ENCODE assay signal across 8 cellular contexts in genomic region chr12:50597200-50598195, GRCh38.
DNase-seq lines count a peak whose midpoint lies in the region; ATAC-seq and TF ChIP-seq lines count a peak whose summit lies in the region.

No MANE protein-coding gene starts in this region.

- peaks cover 2% of the 10 kb centered on the region for H3K36me3 Mint-ChIP-seq in T-helper 17 cell (ENCODE audit: low read depth)
- peaks cover 20% of the 10 kb centered on the region for H3K36me3 Mint-ChIP-seq in stimulated activated naive CD8-positive, alpha-beta T cell treated with anti-CD3 and anti-CD28 coated beads, Interleukin-15, Interleukin-2, amounts not matched to agents 100 ng/mL and 50 ng/mL, for 24 hours (ENCODE audit: low read depth)

- WGBS in mesenchymal stem cell, result 45% methylated on average over 7 of the region's 9 CpGs

- H2BK12ac ChIP-seq in mesenchymal stem cell (ENCODE audit: low read length in 2 of 2), result peak overlapping the region in 1 of 2 experiments; percentile 18

- H2BK5ac ChIP-seq in mesenchymal stem cell (ENCODE audit: low read depth, low read length, poor library complexity, severe bottlenecking), result no peak overlapping the region

- no peaks in the 10 kb centered on the region for H3K36me3 ChIP-seq in mesenchymal stem cell (ENCODE audit: control insufficient read depth in 1 of 2, insufficient read depth in 2 of 2, low read depth in 1 of 2, low read length in 2 of 2)

- H4K91ac ChIP-seq in mesenchymal stem cell (ENCODE audit: low read length), result no peak overlapping the region

- no peaks in the 10 kb centered on the region for H3K4me1 ChIP-seq in mesenchymal stem cell (ENCODE audit: control insufficient read depth, insufficient read depth, low read depth, low read length)

- no peaks in the 10 kb centered on the region for H3K9me3 Mint-ChIP-seq in stimulated activated naive CD8-positive, alpha-beta T cell treated with anti-CD3 and anti-CD28 coated beads, Interleukin-15, Interleukin-2, amounts not matched to agents 100 ng/mL and 50 ng/mL, for 24 hours

- peaks cover 31% of the 10 kb centered on the region for H3K4me1 Mint-ChIP-seq in T-helper 17 cell
- peaks cover 57% of the 10 kb centered on the region for H3K4me1 Mint-ChIP-seq in stimulated activated naive CD8-positive, alpha-beta T cell treated with anti-CD3 and anti-CD28 coated beads, Interleukin-15, Interleukin-2, amounts not matched to agents 100 ng/mL and 50 ng/mL, for 24 hours (ENCODE audit: low read depth)

- ATAC-seq in GM18907 (IDR thresholded peaks at IDR 0.05; ENCODE audit: unreplicated experiment), result peak; percentile 87
- ATAC-seq in HG03108 (IDR thresholded peaks at IDR 0.05; ENCODE audit: unreplicated experiment), result peak; percentile 92
- ATAC-seq in T-helper 17 cell, result peak; percentile 84

- no peak overlapping the region for H4K8ac ChIP-seq in mesenchymal stem cell (ENCODE audit: low read length)

- H3K9me3 ChIP-seq in T-helper 17 cell (ENCODE audit: control insufficient read depth, low read length, poor library complexity, severe bottlenecking) (no peaks in the 10 kb centered on the region), mesenchymal stem cell (ENCODE audit: control insufficient read depth, low read length) (no peaks in the 10 kb centered on the region)

- no peak overlapping the region for H2AFZ ChIP-seq in mesenchymal stem cell (ENCODE audit: low read depth, low read length)

- peak overlapping the region; percentile 52 for H3K4me3 Mint-ChIP-seq in T-helper 17 cell
- H3K4me3 Mint-ChIP-seq in stimulated activated naive CD8-positive, alpha-beta T cell treated with anti-CD3 and anti-CD28 coated beads, Interleukin-15, Interleukin-2, amounts not matched to agents 100 ng/mL and 50 ng/mL, for 24 hours, result peak overlapping the region; percentile 74

- H3K4me3 ChIP-seq in astrocyte of the cerebellum (ENCODE audit: low read depth, low read length) (no peak overlapping the region), mesenchymal stem cell (ENCODE audit: insufficient read depth in 1 of 2, low read depth in 1 of 2, low read length in 2 of 2) (peak overlapping the region in 1 of 2 experiments; percentile 31)

- in situ Hi-C loops in astrocyte of the cerebellum (cut with HindIII; ENCODE audit: low sequenced_read_pairs), result no loop called here

- no peaks in the 10 kb centered on the region for H3K27me3 ChIP-seq in mesenchymal stem cell (ENCODE audit: control insufficient read depth in 1 of 2, insufficient read depth in 1 of 2, low read length in 2 of 2)

- H3K27me3 Mint-ChIP-seq in T-helper 17 cell, result no peaks in the 10 kb centered on the region
- H3K27me3 Mint-ChIP-seq in stimulated activated naive CD8-positive, alpha-beta T cell treated with anti-CD3 and anti-CD28 coated beads, Interleukin-15, Interleukin-2, amounts not matched to agents 100 ng/mL and 50 ng/mL, for 24 hours, result no peaks in the 10 kb centered on the region

- TF ChIP-seq CTCF in astrocyte of the cerebellum (IDR thresholded peaks at IDR 0.05; ENCODE audit: low read depth, low read length, missing control alignments), result peak; percentile 15

- H2BK120ac ChIP-seq in mesenchymal stem cell (ENCODE audit: low read depth, low read length), result no peak overlapping the region

- H3K23ac ChIP-seq in mesenchymal stem cell (ENCODE audit: low read length in 2 of 2), result no peak overlapping the region

- peak overlapping the region; percentile 34 for H3K27ac Mint-ChIP-seq in T-helper 17 cell
- H3K27ac Mint-ChIP-seq in stimulated activated naive CD8-positive, alpha-beta T cell treated with anti-CD3 and anti-CD28 coated beads, Interleukin-15, Interleukin-2, amounts not matched to agents 100 ng/mL and 50 ng/mL, for 24 hours, result peak overlapping the region; percentile 85

- H2BK15ac ChIP-seq in mesenchymal stem cell (ENCODE audit: low read depth, poor library complexity, severe bottlenecking), result no peak overlapping the region

- H3K4me2 ChIP-seq in mesenchymal stem cell (ENCODE audit: low read length, poor library complexity, severe bottlenecking), result no peak overlapping the region

- peak overlapping the region; percentile 59 for H3K9ac ChIP-seq in mesenchymal stem cell (ENCODE audit: low read length)

- H3K27ac ChIP-seq in mesenchymal stem cell (ENCODE audit: low read length, poor library complexity, severe bottlenecking), result no peak overlapping the region

- DNase-seq in T-helper 17 cell, result peak in 1 of 3 donors; percentile 9
- no peak for DNase-seq in astrocyte of the cerebellum (ENCODE audit: low read depth)
- DNase-seq in mesenchymal stem cell, result peak; percentile 81
- DNase-seq in NCI-H128 (lab: John Stamatoyannopoulos, UW; ENCODE audit: unreplicated experiment), result no peak
- no peak for DNase-seq in NCI-H526 (lab: John Stamatoyannopoulos, UW)

- H3K79me1 ChIP-seq in mesenchymal stem cell (replicated peaks; ENCODE audit: low read length, poor library complexity, severe bottlenecking), result peaks cover 15% of the 10 kb centered on the region

- no peak overlapping the region for H2AK5ac ChIP-seq in mesenchymal stem cell (ENCODE audit: low read length, severe bottlenecking)

- no peak overlapping the region for H3K14ac ChIP-seq in mesenchymal stem cell (ENCODE audit: low read length in 2 of 2)

- peak overlapping the region in 1 of 2 experiments; percentile 14 for H3K18ac ChIP-seq in mesenchymal stem cell (ENCODE audit: low read depth in 1 of 2, low read length in 2 of 2)

- no peak overlapping the region for H3K4ac ChIP-seq in mesenchymal stem cell (ENCODE audit: low read depth in 1 of 2, low read length in 2 of 2)
